ENCODE assay signal across 1 cellular context in genomic region chr11:33722579-33723234, GRCh38.
TF ChIP-seq lines count a peak whose summit lies in the region.

No MANE protein-coding gene starts in this region.

TF ChIP-seq in GM23338, 12 proteins besides CTCF, POLR2A, EP300 and RAD21 (continued from another document):
- TF ChIP-seq NANOG (IDR thresholded peaks at IDR 0.05; ENCODE audit: borderline replicate concordance), result no peak
- no peak for TF ChIP-seq POLR2AphosphoS5 (IDR thresholded peaks at IDR 0.05; ENCODE audit: low read depth)
- no peak for TF ChIP-seq CREB1 (CRISPR knock-in tag; IDR thresholded peaks at IDR 0.05; ENCODE audit: low read depth)
- no peak for TF ChIP-seq ZNF114 (CRISPR knock-in tag; IDR thresholded peaks at IDR 0.05)
- TF ChIP-seq EZH2 (IDR thresholded peaks at IDR 0.05; ENCODE audit: low read depth, unreplicated experiment), result no peak
- no peak for TF ChIP-seq EZH2phosphoT487 (IDR thresholded peaks at IDR 0.05; ENCODE audit: unreplicated experiment)
- no peak for TF ChIP-seq ZNF331 (CRISPR knock-in tag; IDR thresholded peaks at IDR 0.05; ENCODE audit: low read depth)
